In the genomic region with DNA sequence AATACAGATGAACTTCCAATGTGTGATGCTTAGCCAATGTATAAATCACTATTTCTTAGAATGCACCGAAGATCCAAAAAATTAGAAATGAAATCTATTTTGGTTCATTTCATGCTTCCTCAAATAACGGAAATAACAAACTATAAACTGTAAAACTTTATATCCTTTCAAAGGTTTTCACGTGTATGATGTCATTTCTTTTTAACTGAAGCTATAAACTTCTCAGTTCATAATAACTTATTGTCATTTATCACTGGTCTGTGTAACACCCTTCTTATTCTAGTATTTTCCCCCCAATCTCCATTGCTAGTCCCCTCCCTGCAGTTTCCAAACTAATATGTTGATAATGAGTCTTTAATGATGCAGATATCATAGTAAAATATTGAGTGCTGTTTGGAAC, we compare ENCODE assay signal across 8 cellular contexts. TPM values are rescaled to one million over a fixed set of nuclear protein-coding genes. Genes with fewer than 3 reads are reported as not detected.
"Had no signal": no experiment of that assay in that cellular context is flagged by ENCODE, and none has a peak within 500 bp of the region (broad histone marks: within the 10 kb centered on the region; RNA-seq: fewer than 3 reads in every experiment).

No MANE protein-coding gene starts in this region.

- FAIRE-seq: G401.6, GM12891, GM12892, GM18507, GM19239 had no signal

- DNase-seq: GDM1, GF-D8 had no signal

RNA-seq across cellular contexts. Expression of a gene that starts 36.4 kb away (rescaled TPM):
- total RNA-seq: G401 had no signal
